Comparison of ENCODE assay signal across 9 cellular contexts in the genomic region with DNA sequence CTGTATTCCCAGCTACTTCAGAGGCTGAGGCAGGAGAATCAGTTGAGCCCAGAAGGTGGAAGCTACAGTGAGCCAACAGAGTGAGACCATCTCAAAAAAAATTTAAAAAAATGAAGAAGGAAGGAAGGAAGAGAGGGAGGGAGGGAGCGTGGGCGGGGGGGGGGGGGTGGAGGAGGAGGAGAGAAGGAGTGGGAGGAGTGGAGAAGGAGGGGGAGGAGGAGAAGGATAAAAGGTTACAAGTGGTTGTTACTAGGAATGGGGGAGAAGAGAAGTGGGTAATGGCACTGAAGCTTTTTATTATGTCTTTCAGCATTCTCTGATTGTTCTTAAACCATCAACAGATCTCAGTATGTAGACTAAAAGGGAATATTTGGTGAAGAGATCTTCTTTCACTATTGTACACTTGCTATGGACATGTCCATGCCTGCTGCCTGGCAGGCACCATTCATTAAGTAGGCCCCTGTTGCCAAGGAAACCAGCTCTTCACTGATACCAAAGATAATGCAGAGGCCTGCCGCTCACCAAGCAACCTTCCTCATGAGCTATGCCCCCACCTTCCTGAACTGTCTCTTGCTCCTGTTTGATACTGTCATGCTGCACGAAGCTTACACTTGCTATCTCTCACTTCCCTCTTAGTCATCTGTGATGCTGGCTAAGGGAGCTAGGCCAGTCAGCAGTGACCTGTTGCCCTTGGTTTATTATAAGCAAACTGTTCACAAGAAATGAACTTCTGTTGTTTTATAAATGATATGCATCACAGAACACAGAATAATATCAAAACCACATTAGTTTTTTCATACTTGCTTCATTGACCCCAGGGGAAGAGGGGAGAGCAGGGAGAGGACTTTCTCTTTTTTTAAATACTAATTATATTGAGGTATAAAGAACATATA. TPM values are rescaled to one million over a fixed set of nuclear protein-coding genes. Genes with fewer than 3 reads are reported as not detected.
DNase-seq lines count a peak whose midpoint lies in the region; ATAC-seq and TF ChIP-seq lines count a peak whose summit lies in the region.
"Had no signal": no experiment of that assay in that cellular context is flagged by ENCODE, and none has a peak within 500 bp of the region (broad histone marks: within the 10 kb centered on the region; RNA-seq: fewer than 3 reads in every experiment).

No MANE protein-coding gene starts in this region.

- ATAC-seq in GM19452 (IDR thresholded peaks at IDR 0.05; ENCODE audit: unreplicated experiment): peak; percentile 99
- peak; percentile 100 for ATAC-seq in HG03354 (IDR thresholded peaks at IDR 0.05; ENCODE audit: poor library complexity, severe bottlenecking, unreplicated experiment)
- peak; percentile 99 for ATAC-seq in foreskin keratinocyte

- no peak for TF ChIP-seq CTCF in foreskin keratinocyte (conservative IDR thresholded peaks at IDR 0.05)

- H3K9me3 Mint-ChIP-seq in activated CD4-positive, alpha-beta T cell treated with anti-CD3 and anti-CD28 coated beads, Interleukin-2, amount 10 ng/mL, durations not matched to agents 7 days and 5 days: peaks cover 6% of the 10 kb centered on the region

- no peaks in the 10 kb centered on the region for H3K27me3 Mint-ChIP-seq in activated CD4-positive, alpha-beta T cell treated with anti-CD3 and anti-CD28 coated beads, Interleukin-2, amount 10 ng/mL, durations not matched to agents 7 days and 5 days

- POLR2A ChIA-PET in activated CD4-positive, alpha-beta T cell treated with anti-CD3 and anti-CD28 coated beads, Interleukin-2, amount 10 ng/mL, durations not matched to agents 7 days and 5 days (lab: Charles Lee): interaction anchor here (0.5 to 1.0 kb wide), 2 partner anchors 19 to 23 kb away, joined by 4 to 5 read pairs; a partner anchor contains a TSS

- peaks cover 38% of the 10 kb centered on the region for H3K4me1 Mint-ChIP-seq in activated CD4-positive, alpha-beta T cell treated with anti-CD3 and anti-CD28 coated beads, Interleukin-2, amount 10 ng/mL, durations not matched to agents 7 days and 5 days

- H3K4me1 ChIP-seq in foreskin keratinocyte: peaks cover 12% of the 10 kb centered on the region
- H3K4me1 ChIP-seq: SJSA1 had no signal

- H3K4me3 Mint-ChIP-seq in activated CD4-positive, alpha-beta T cell treated with anti-CD3 and anti-CD28 coated beads, Interleukin-2, amount 10 ng/mL, durations not matched to agents 7 days and 5 days: no peak overlapping the region

- H3K27ac ChIP-seq in foreskin keratinocyte: peak overlapping the region; percentile 81
- H3K27ac ChIP-seq: SJSA1 had no signal

- H3K27me3 ChIP-seq in foreskin keratinocyte: no peaks in the 10 kb centered on the region
- H3K27me3 ChIP-seq: SJSA1 had no signal

- H3K36me3 Mint-ChIP-seq in activated CD4-positive, alpha-beta T cell treated with anti-CD3 and anti-CD28 coated beads, Interleukin-2, amount 10 ng/mL, durations not matched to agents 7 days and 5 days (ENCODE audit: low read depth): peaks cover 5% of the 10 kb centered on the region

- peak overlapping the region; percentile 64 for H3K27ac Mint-ChIP-seq in activated CD4-positive, alpha-beta T cell treated with anti-CD3 and anti-CD28 coated beads, Interleukin-2, amount 10 ng/mL, durations not matched to agents 7 days and 5 days

- CTCF ChIA-PET in activated CD4-positive, alpha-beta T cell treated with anti-CD3 and anti-CD28 coated beads, Interleukin-2, amount 10 ng/mL, durations not matched to agents 7 days and 5 days (lab: Charles Lee): interaction anchor here (0.5 to 1.7 kb wide), 5 partner anchors 12 to 257 kb away, joined by 3 to 10 read pairs (median 3); a partner anchor contains a TSS

- peak; percentile 91 for DNase-seq in DMS 273 (lab: John Stamatoyannopoulos, UW; ENCODE audit: unreplicated experiment)
- DNase-seq in NCI-H2227 treated with DMSO at 0.1 percent for 48 hours (lab: John Stamatoyannopoulos, UW): peak; percentile 94
- peak; percentile 43 for DNase-seq in activated CD4-positive, alpha-beta T cell treated with anti-CD3 and anti-CD28 coated beads, Interleukin-2, amount 10 ng/mL, durations not matched to agents 7 days and 5 days
- DNase-seq in foreskin keratinocyte: peak; percentile 96 to 98
- DNase-seq in pons (ENCODE audit: low spot score): peak; percentile 46
- DNase-seq in GOT3 (lab: John Stamatoyannopoulos, UW): no peak

RNA-seq across cellular contexts. Expression of a gene that starts 23.1 kb away (rescaled TPM):
- 10 to 100 TPM; 20.0 to 21.3 TPM for total RNA-seq in activated CD4-positive, alpha-beta T cell treated with anti-CD3 and anti-CD28 coated beads, Interleukin-2, amount 10 ng/mL, durations not matched to agents 7 days and 5 days
- 5.1 and 6.1 TPM in 2 replicates for total RNA-seq in foreskin keratinocyte
- polyA plus RNA-seq in foreskin keratinocyte: 1.3 TPM in 2 replicates

RNA-seq across cellular contexts. Expression of a gene that starts 23.5 kb away (rescaled TPM):
- total RNA-seq in activated CD4-positive, alpha-beta T cell treated with anti-CD3 and anti-CD28 coated beads, Interleukin-2, amount 10 ng/mL, durations not matched to agents 7 days and 5 days: 10 to 100 TPM; 53.2 to 64.8 TPM
- total RNA-seq in foreskin keratinocyte: 54.5 and 59.9 TPM in 2 replicates
- polyA plus RNA-seq in foreskin keratinocyte: 28.9 and 33.9 TPM in 2 replicates

RNA-seq across cellular contexts. Expression of a gene that starts 24.9 kb away (rescaled TPM):
- total RNA-seq in activated CD4-positive, alpha-beta T cell treated with anti-CD3 and anti-CD28 coated beads, Interleukin-2, amount 10 ng/mL, durations not matched to agents 7 days and 5 days: 10 to 100 TPM; 84.3 to 93.1 TPM
- total RNA-seq in foreskin keratinocyte: 1.9 and 2.7 TPM in 2 replicates
- polyA plus RNA-seq in foreskin keratinocyte: 0.31 and 0.34 TPM in 2 replicates

Comparison
In these comparisons a context has a peak if more than half of its experiments do, and no peak if none do; other contexts are left out.
1. RNA of a gene that starts 24.9 kb away (total RNA-seq): 84.3 to 93.1 TPM in activated CD4-positive, alpha-beta T cell treated with anti-CD3 and anti-CD28 coated beads, Interleukin-2, amount 10 ng/mL, durations not matched to agents 7 days and 5 days; 1.9 to 2.7 TPM in foreskin keratinocyte; every median in the first group is over 10 times any median in the second.
2. Peak in every context shown above with its lines, with median percentiles within 50 percentile points of each other: ATAC-seq.